Comparison of ENCODE assay signal across 12 cellular contexts in genomic region chr19:16898306-16899015, GRCh38. TPM values are rescaled to one million over a fixed set of nuclear protein-coding genes. Genes with fewer than 3 reads are reported as not detected.
A peak's percentile ranks its signal among the peaks of the same experiment; 100 is the strongest.
DNase-seq lines count a peak whose midpoint lies in the region; ATAC-seq and TF ChIP-seq lines count a peak whose summit lies in the region.
"Had no signal": no experiment of that assay in that cellular context is flagged by ENCODE, and none has a peak within 500 bp of the region (broad histone marks: within the 10 kb centered on the region; RNA-seq: fewer than 3 reads in every experiment).

No MANE protein-coding gene starts in this region.

- POLR2A ChIA-PET in activated CD4-positive, alpha-beta memory T cell treated with anti-CD3 and anti-CD28 coated beads, Interleukin-2, amount 10 ng/mL, durations not matched to agents 7 days and 5 days (lab: Charles Lee), result no interaction called here

- CTCF ChIA-PET in activated CD4-positive, alpha-beta memory T cell treated with anti-CD3 and anti-CD28 coated beads, Interleukin-2, amount 10 ng/mL, durations not matched to agents 7 days and 5 days (lab: Charles Lee), result interaction anchor here (2.5 kb wide), 1 partner anchor 126 kb away, joined by 15 read pairs; no protein-coding TSS in a partner anchor

- TF ChIP-seq CTCF in mesothelial cell of epicardium (IDR thresholded peaks at IDR 0.05; ENCODE audit: unreplicated experiment), result no peak

- no peaks in the 10 kb centered on the region for H3K9me3 Mint-ChIP-seq in stimulated activated naive CD8-positive, alpha-beta T cell treated with anti-CD3 and anti-CD28 coated beads, Interleukin-15, Interleukin-2, amounts not matched to agents 100 ng/mL and 50 ng/mL, for 24 hours
- no peaks in the 10 kb centered on the region for H3K9me3 Mint-ChIP-seq in activated CD4-positive, alpha-beta memory T cell treated with anti-CD3 and anti-CD28 coated beads, Interleukin-2, amount 10 ng/mL, durations not matched to agents 7 days and 5 days
- H3K9me3 Mint-ChIP-seq in mesothelial cell of epicardium, result no peaks in the 10 kb centered on the region

- H3K27me3 Mint-ChIP-seq in stimulated activated naive CD8-positive, alpha-beta T cell treated with anti-CD3 and anti-CD28 coated beads, Interleukin-15, Interleukin-2, amounts not matched to agents 100 ng/mL and 50 ng/mL, for 24 hours, result peaks cover 16% of the 10 kb centered on the region
- peaks cover 19% of the 10 kb centered on the region for H3K27me3 Mint-ChIP-seq in activated CD4-positive, alpha-beta memory T cell treated with anti-CD3 and anti-CD28 coated beads, Interleukin-2, amount 10 ng/mL, durations not matched to agents 7 days and 5 days
- peaks cover 45% of the 10 kb centered on the region for H3K27me3 Mint-ChIP-seq in mesothelial cell of epicardium (ENCODE audit: low read depth)

- H3K4me3 Mint-ChIP-seq in stimulated activated naive CD8-positive, alpha-beta T cell treated with anti-CD3 and anti-CD28 coated beads, Interleukin-15, Interleukin-2, amounts not matched to agents 100 ng/mL and 50 ng/mL, for 24 hours, result peak overlapping the region; percentile 66
- peak overlapping the region; percentile 57 for H3K4me3 Mint-ChIP-seq in activated CD4-positive, alpha-beta memory T cell treated with anti-CD3 and anti-CD28 coated beads, Interleukin-2, amount 10 ng/mL, durations not matched to agents 7 days and 5 days
- H3K4me3 Mint-ChIP-seq in mesothelial cell of epicardium, result peak overlapping the region; percentile 54

- peaks cover 20% of the 10 kb centered on the region for H3K4me1 Mint-ChIP-seq in stimulated activated naive CD8-positive, alpha-beta T cell treated with anti-CD3 and anti-CD28 coated beads, Interleukin-15, Interleukin-2, amounts not matched to agents 100 ng/mL and 50 ng/mL, for 24 hours (ENCODE audit: low read depth)
- peaks cover 28% of the 10 kb centered on the region for H3K4me1 Mint-ChIP-seq in activated CD4-positive, alpha-beta memory T cell treated with anti-CD3 and anti-CD28 coated beads, Interleukin-2, amount 10 ng/mL, durations not matched to agents 7 days and 5 days
- no peaks in the 10 kb centered on the region for H3K4me1 Mint-ChIP-seq in mesothelial cell of epicardium

- no peak for ATAC-seq in stimulated activated naive CD8-positive, alpha-beta T cell treated with anti-CD3 and anti-CD28 coated beads, Interleukin-15, Interleukin-2, amounts not matched to agents 100 U/mL and 50 U/mL, for 24 hours
- no peak for ATAC-seq in HG02970 (IDR thresholded peaks at IDR 0.05; ENCODE audit: low FRiP score, unreplicated experiment)

- no peak overlapping the region for H3K27ac Mint-ChIP-seq in stimulated activated naive CD8-positive, alpha-beta T cell treated with anti-CD3 and anti-CD28 coated beads, Interleukin-15, Interleukin-2, amounts not matched to agents 100 ng/mL and 50 ng/mL, for 24 hours
- peak overlapping the region; percentile 44 for H3K27ac Mint-ChIP-seq in activated CD4-positive, alpha-beta memory T cell treated with anti-CD3 and anti-CD28 coated beads, Interleukin-2, amount 10 ng/mL, durations not matched to agents 7 days and 5 days
- no peak overlapping the region for H3K27ac Mint-ChIP-seq in mesothelial cell of epicardium

- no peaks in the 10 kb centered on the region for H3K36me3 Mint-ChIP-seq in stimulated activated naive CD8-positive, alpha-beta T cell treated with anti-CD3 and anti-CD28 coated beads, Interleukin-15, Interleukin-2, amounts not matched to agents 100 ng/mL and 50 ng/mL, for 24 hours (ENCODE audit: low read depth)
- no peaks in the 10 kb centered on the region for H3K36me3 Mint-ChIP-seq in activated CD4-positive, alpha-beta memory T cell treated with anti-CD3 and anti-CD28 coated beads, Interleukin-2, amount 10 ng/mL, durations not matched to agents 7 days and 5 days (ENCODE audit: low read depth)
- no peaks in the 10 kb centered on the region for H3K36me3 Mint-ChIP-seq in mesothelial cell of epicardium

- no peak for DNase-seq in stimulated activated naive CD8-positive, alpha-beta T cell treated with anti-CD3 and anti-CD28 coated beads, Interleukin-15, Interleukin-2, amounts not matched to agents 100 U/mL and 50 U/mL, for 24 hours
- no peak for DNase-seq in activated CD4-positive, alpha-beta memory T cell treated with anti-CD3 and anti-CD28 coated beads, Interleukin-2, amount 10 ng/mL, durations not matched to agents 7 days and 5 days
- DNase-seq in mesothelial cell of epicardium (ENCODE audit: low spot score in 2 of 2, unreplicated experiment in 2 of 2), result no peak
- no peak for DNase-seq in stimulated activated CD4-positive, alpha-beta T cell treated with anti-CD3 and anti-CD28 coated beads, Interleukin-4, amount 100 ng/mL, for 4 hours
- no peak for DNase-seq in AG20443 (ENCODE audit: low spot score)
- no peak for DNase-seq in HuH-7 (ENCODE audit: low spot score)
- DNase-seq: activated CD4-positive, CD25-positive, alpha-beta regulatory T cell treated with anti-CD3 and anti-CD28 coated beads, Interleukin-2, amount 50 U/mL, for 72 hours; colonic mucosa; Karpas-422; stimulated activated CD4-positive, alpha-beta T cell treated with anti-CD3 and anti-CD28 coated beads, Interleukin-2, amount 100 ng/mL, for 48 hours had no signal

RNA-seq across cellular contexts. Expression of gene F2RL3, which starts 9.7 kb away (rescaled TPM):
- under 1 TPM; 0.08 to 0.13 TPM for total RNA-seq in activated CD4-positive, alpha-beta memory T cell treated with anti-CD3 and anti-CD28 coated beads, Interleukin-2, amount 10 ng/mL, durations not matched to agents 7 days and 5 days
- total RNA-seq in mesothelial cell of epicardium, result not detected in 3 replicates
